19 cellular contexts compared by ENCODE assay signal in genomic region chr17:18002171-18002570, GRCh38. TPM values are rescaled to one million over a fixed set of nuclear protein-coding genes. Genes with fewer than 3 reads are reported as not detected.
A peak's percentile ranks its signal among the peaks of the same experiment; 100 is the strongest.
DNase-seq lines count a peak whose midpoint lies in the region; ATAC-seq and TF ChIP-seq lines count a peak whose summit lies in the region.
"Had no signal": no experiment of that assay in that cellular context is flagged by ENCODE, and none has a peak within 500 bp of the region (broad histone marks: within the 10 kb centered on the region; RNA-seq: fewer than 3 reads in every experiment).

No MANE protein-coding gene starts in this region.

- no peak overlapping the region for H3K27ac Mint-ChIP-seq in endodermal cell

- WGBS in endodermal cell (ENCODE audit: insufficient coverage in 1 of 2, insufficient read length in 1 of 2), 2 experiments = 93 to 100% methylated on average over 2 of the region's 2 CpGs

- H3K27ac ChIP-seq in endodermal cell (ENCODE audit: low read depth, low read length) = no peak overlapping the region
- H3K27ac ChIP-seq: C4-2B, KMS-11, SJCRH30 had no signal

- peaks cover 10% of the 10 kb centered on the region for H3K4me1 Mint-ChIP-seq in endodermal cell

- H3K9ac ChIP-seq in endodermal cell (ENCODE audit: extremely low read depth, low read length, poor library complexity, severe bottlenecking) = no peak overlapping the region
- H3K9ac ChIP-seq: KMS-11 had no signal

- DNase-seq in AG08395 (ENCODE audit: low spot score) (peak; percentile 61), GM03348 (ENCODE audit: low spot score) (peak; percentile 33), NCI-H1694 (lab: John Stamatoyannopoulos, UW) (peak; percentile 58), fibroblast of villous mesenchyme (ENCODE audit: low read depth) (peak; percentile 41), endodermal cell (no peak), NCI-H187 treated with DMSO at 0.1 percent for 48 hours (lab: John Stamatoyannopoulos, UW) (no peak)
- DNase-seq in activated T-cell treated with anti-CD3 and anti-CD28 coated beads, Interleukin-2, amount 50 U/mL, for 1 hour = no peak
- DNase-seq: 8988T, DMS79 treated with DMSO at 0.1 percent for 48 hours, GOT3, NCI-H1417 treated with DMSO at 0.1 percent for 48 hours, NCI-H2029 treated with DMSO at 0.1 percent for 48 hours, NCI-H2171, NCI-H526, SJCRH30 had no signal

- H3K9me3 ChIP-seq in endodermal cell (ENCODE audit: control insufficient read depth, low read length) = no peaks in the 10 kb centered on the region
- H3K9me3 ChIP-seq: SJCRH30 had no signal

- H3K36me3 Mint-ChIP-seq in endodermal cell (ENCODE audit: low read depth) = peaks cover 8% of the 10 kb centered on the region

- TF ChIP-seq CTCF in fibroblast of villous mesenchyme (IDR thresholded peaks at IDR 0.05; ENCODE audit: insufficient read depth, low read depth, low read length) = no peak
- no peak for TF ChIP-seq CTCF in endodermal cell (conservative IDR thresholded peaks at IDR 0.05)

- no peak overlapping the region for H3K4me3 ChIP-seq in fibroblast of villous mesenchyme (ENCODE audit: low read depth, low read length)
- no peak overlapping the region for H3K4me3 ChIP-seq in endodermal cell (ENCODE audit: low read length)
- H3K4me3 ChIP-seq: SJCRH30 had no signal

- H3K9me3 Mint-ChIP-seq in endodermal cell = no peaks in the 10 kb centered on the region

- peaks cover 8% of the 10 kb centered on the region for H3K4me1 ChIP-seq in endodermal cell (ENCODE audit: control insufficient read depth, insufficient read depth, low read length)
- H3K4me1 ChIP-seq: SJCRH30 had no signal

- peaks cover 22% of the 10 kb centered on the region for H3K36me3 ChIP-seq in endodermal cell (ENCODE audit: control insufficient read depth, insufficient read depth, low read length)
- H3K36me3 ChIP-seq: SJCRH30 had no signal

- H3K4me3 Mint-ChIP-seq in endodermal cell = no peak overlapping the region

- H3K27me3 ChIP-seq in endodermal cell (ENCODE audit: control insufficient read depth, insufficient read depth, low read length, poor library complexity, severe bottlenecking) = no peaks in the 10 kb centered on the region
- H3K27me3 ChIP-seq: SJCRH30 had no signal

- no peak for ATAC-seq in GM18858 (IDR thresholded peaks at IDR 0.05; ENCODE audit: unreplicated experiment)
- ATAC-seq: HepG2 had no signal

- H3K27me3 Mint-ChIP-seq in endodermal cell (ENCODE audit: insufficient read depth) = no peaks in the 10 kb centered on the region

RNA-seq across cellular contexts. Expression of gene DRC3, which starts 29.5 kb away (rescaled TPM):
- total RNA-seq in fibroblast of villous mesenchyme (under 0.01 and 0.97 TPM in 2 replicates), endodermal cell (1 to 10 TPM; 2.0 to 2.6 TPM)
- polyA plus RNA-seq in endodermal cell (2013, experiment 1 of 2) = 2.2 TPM
- 2.2 TPM for polyA plus RNA-seq in endodermal cell (2013, experiment 2 of 2)

RNA-seq across cellular contexts. Expression of gene TOM1L2, which starts 30.0 kb away (rescaled TPM):
- total RNA-seq in fibroblast of villous mesenchyme (29.0 and 34.1 TPM in 2 replicates), endodermal cell (10 to 100 TPM; 10.2 to 11.5 TPM)
- polyA plus RNA-seq in endodermal cell (2013, experiment 1 of 2) = 16.1 TPM
- polyA plus RNA-seq in endodermal cell (2013, experiment 2 of 2) = 14.8 TPM

RNA-seq across cellular contexts. Expression of gene ATPAF2, which starts 36.8 kb away (rescaled TPM):
- 13.0 and 15.5 TPM in 2 replicates for total RNA-seq in fibroblast of villous mesenchyme
- 10 to 100 TPM; 31.4 to 50.8 TPM for total RNA-seq in endodermal cell
- 40.7 TPM for polyA plus RNA-seq in endodermal cell (2013, experiment 1 of 2)
- 44.1 TPM for polyA plus RNA-seq in endodermal cell (2013, experiment 2 of 2)

RNA-seq across cellular contexts. Expression of gene GID4, which starts 37.0 kb away (rescaled TPM):
- 6.8 and 7.8 TPM in 2 replicates for total RNA-seq in fibroblast of villous mesenchyme
- 10 to 100 TPM; 20.5 to 20.8 TPM for total RNA-seq in endodermal cell
- polyA plus RNA-seq in endodermal cell (2013, experiment 1 of 2) = 17.2 TPM
- polyA plus RNA-seq in endodermal cell (2013, experiment 2 of 2) = 17.1 TPM

Comparison
In these comparisons a context has a peak if more than half of its experiments do, and no peak if none do; other contexts are left out.
1. DNase-seq: peak in AG08395 (single experiment), GM03348 (single experiment), NCI-H1694 (single experiment) and fibroblast of villous mesenchyme (single experiment); none in endodermal cell (single experiment), NCI-H187 treated with DMSO at 0.1 percent for 48 hours (single experiment) and activated T-cell treated with anti-CD3 and anti-CD28 coated beads, Interleukin-2, amount 50 U/mL, for 1 hour (single experiment).